ENCODE assay signal across 1 cellular context in genomic region chr4:186902361-186902760, GRCh38.
TF ChIP-seq lines count a peak whose summit lies in the region.

No MANE protein-coding gene starts in this region.

TF ChIP-seq in HepG2, 621 proteins besides CTCF, POLR2A, EP300 and RAD21:
- TF ChIP-seq ZNF281 (CRISPR knock-in tag; IDR thresholded peaks at IDR 0.05; ENCODE audit: borderline replicate concordance) (no peak), ZNF577 (CRISPR knock-in tag; IDR thresholded peaks at IDR 0.05; ENCODE audit: borderline replicate concordance, low read depth) (no peak), PRPF4 (IDR thresholded peaks at IDR 0.05; ENCODE audit: low read depth, low read length, poor library complexity, severe bottlenecking) (no peak), ZNF670 (CRISPR knock-in tag; IDR thresholded peaks at IDR 0.05; ENCODE audit: borderline replicate concordance) (0 out of 2 replicates have a peak, but pooled peaks have one; percentile 26)
- TF ChIP-seq, protein P1, sequence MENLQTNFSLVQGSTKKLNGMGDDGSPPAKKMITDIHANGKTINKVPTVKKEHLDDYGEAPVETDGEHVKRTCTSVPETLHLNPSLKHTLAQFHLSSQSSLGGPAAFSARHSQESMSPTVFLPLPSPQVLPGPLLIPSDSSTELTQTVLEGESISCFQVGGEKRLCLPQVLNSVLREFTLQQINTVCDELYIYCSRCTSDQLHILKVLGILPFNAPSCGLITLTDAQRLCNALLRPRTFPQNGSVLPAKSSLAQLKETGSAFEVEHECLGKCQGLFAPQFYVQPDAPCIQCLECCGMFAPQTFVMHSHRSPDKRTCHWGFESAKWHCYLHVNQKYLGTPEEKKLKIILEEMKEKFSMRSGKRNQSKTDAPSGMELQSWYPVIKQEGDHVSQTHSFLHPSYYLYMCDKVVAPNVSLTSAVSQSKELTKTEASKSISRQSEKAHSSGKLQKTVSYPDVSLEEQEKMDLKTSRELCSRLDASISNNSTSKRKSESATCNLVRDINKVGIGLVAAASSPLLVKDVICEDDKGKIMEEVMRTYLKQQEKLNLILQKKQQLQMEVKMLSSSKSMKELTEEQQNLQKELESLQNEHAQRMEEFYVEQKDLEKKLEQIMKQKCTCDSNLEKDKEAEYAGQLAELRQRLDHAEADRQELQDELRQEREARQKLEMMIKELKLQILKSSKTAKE (CRISPR knock-in tag; IDR thresholded peaks at IDR 0.05; ENCODE audit: borderline replicate concordance), result no peak
TF ChIP-seq in HepG2: peak in this region for 1.
